13 cellular contexts compared by ENCODE assay signal in the genomic region with DNA sequence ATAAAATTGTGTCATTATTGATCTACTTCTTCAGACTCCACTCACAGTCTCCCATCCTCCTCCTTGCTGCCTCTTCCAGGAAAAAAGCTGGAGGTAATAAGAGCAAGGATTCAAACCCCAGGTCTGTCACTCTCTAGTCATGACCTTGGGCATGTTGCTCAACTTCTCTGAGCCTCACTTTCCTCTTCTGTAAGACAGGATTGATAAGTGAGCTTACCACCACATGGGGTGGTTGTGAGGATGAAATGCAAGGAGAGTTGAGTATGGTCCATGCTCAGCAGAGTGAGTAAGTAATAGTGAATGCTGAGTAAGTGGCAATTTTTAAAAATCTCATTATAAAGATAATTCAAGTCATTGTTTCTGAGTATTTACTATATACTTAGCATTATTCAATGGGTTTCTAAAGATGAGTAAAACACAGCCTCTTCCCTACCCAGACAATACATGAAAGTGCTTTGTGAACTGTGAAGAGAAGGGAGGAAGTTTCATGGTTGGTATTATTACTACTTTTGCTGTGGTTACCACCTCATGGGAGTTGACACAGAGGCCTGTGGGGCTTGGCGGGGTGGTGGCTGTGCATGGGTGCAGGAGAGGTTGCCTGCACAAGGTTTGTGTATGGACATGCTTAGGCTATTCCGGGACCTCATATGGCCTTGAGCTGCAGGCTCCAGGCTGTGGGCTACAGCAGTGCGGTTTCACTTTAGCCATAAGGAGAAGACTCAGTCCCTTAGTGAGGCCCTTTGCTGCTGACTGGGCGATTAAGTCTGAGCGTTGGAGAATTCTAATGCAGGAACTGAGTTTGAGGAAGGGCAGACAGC. TPM values are rescaled to one million over a fixed set of nuclear protein-coding genes. Genes with fewer than 3 reads are reported as not detected.
DNase-seq lines count a peak whose midpoint lies in the region; ATAC-seq and TF ChIP-seq lines count a peak whose summit lies in the region.
"Had no signal": no experiment of that assay in that cellular context is flagged by ENCODE, and none has a peak within 500 bp of the region (broad histone marks: within the 10 kb centered on the region; RNA-seq: fewer than 3 reads in every experiment).

No MANE protein-coding gene starts in this region.

- H3K9me3 ChIP-seq in mammary epithelial cell (replicated peaks; ENCODE audit: insufficient read depth, low read length) (no peaks in the 10 kb centered on the region), testis (no peaks in the 10 kb centered on the region), endodermal cell (ENCODE audit: control insufficient read depth, low read length) (no peaks in the 10 kb centered on the region)

- H2AFZ ChIP-seq in mammary epithelial cell (ENCODE audit: low read depth, low read length): no peak overlapping the region

- H3K27me3 ChIP-seq in mammary epithelial cell (ENCODE audit: insufficient read depth, low read length) (no peaks in the 10 kb centered on the region), testis (no peaks in the 10 kb centered on the region), endodermal cell (ENCODE audit: control insufficient read depth, insufficient read depth, low read length, poor library complexity, severe bottlenecking) (no peaks in the 10 kb centered on the region)

- intact Hi-C loops in mammary epithelial cell (cut with micrococcal nuclease): no loop called here
- intact Hi-C loops in MCF 10A (cut with micrococcal nuclease): no loop called here
- intact Hi-C loops in testis (cut with DNase I; ENCODE audit: low total_unique reads): no loop called here

- H3K4me2 ChIP-seq in mammary epithelial cell (ENCODE audit: insufficient read depth, low read depth, low read length): no peak overlapping the region

- H3K9ac ChIP-seq in mammary epithelial cell (ENCODE audit: insufficient read depth, low read length) (no peak overlapping the region), endodermal cell (ENCODE audit: extremely low read depth, low read length, poor library complexity, severe bottlenecking) (no peak overlapping the region)

- BruUV-seq in mammary epithelial cell (replicated peaks; lab: Mats Ljungman, UMichigan) (no TSS peak), MCF 10A (replicated peaks; lab: Mats Ljungman, UMichigan) (no TSS peak)

- CTCF ChIA-PET in mammary epithelial cell (lab: Charles Lee; ENCODE audit: low non-redundant PET) (no interaction called here), MCF 10A (lab: Yijun Ruan, JAX) (interaction anchor here (0.7 kb wide), 1 partner anchor 13 kb away, joined by 3 read pairs; no protein-coding TSS in a partner anchor)

- H3K36me3 Mint-ChIP-seq in MCF 10A (ENCODE audit: insufficient read depth, unreplicated experiment): no peaks in the 10 kb centered on the region
- H3K36me3 Mint-ChIP-seq in activated T-helper 17 cell treated with anti-CD3 and anti-CD28 coated beads, Interleukin-2, amount 50 U/mL, for 72 hours (ENCODE audit: low read depth): no peaks in the 10 kb centered on the region
- no peaks in the 10 kb centered on the region for H3K36me3 Mint-ChIP-seq in endodermal cell (ENCODE audit: low read depth)
- H3K36me3 Mint-ChIP-seq: activated naive CD4-positive, alpha-beta T cell treated with anti-CD3 and anti-CD28 coated beads, Interleukin-2, amount 50 U/mL, for 72 hours had no signal

- H3K36me3 ChIP-seq in mammary epithelial cell (ENCODE audit: insufficient read depth, low read length): no peaks in the 10 kb centered on the region
- H3K36me3 ChIP-seq in testis (ENCODE audit: low read depth, missing control alignments): no peaks in the 10 kb centered on the region
- no peaks in the 10 kb centered on the region for H3K36me3 ChIP-seq in endodermal cell (ENCODE audit: control insufficient read depth, insufficient read depth, low read length)

- H3K4me3 Mint-ChIP-seq in MCF 10A (ENCODE audit: unreplicated experiment) (no peak overlapping the region), endodermal cell (no peak overlapping the region)
- H3K4me3 Mint-ChIP-seq in activated T-helper 17 cell treated with anti-CD3 and anti-CD28 coated beads, Interleukin-2, amount 50 U/mL, for 72 hours: no peak overlapping the region
- H3K4me3 Mint-ChIP-seq: nephron had no signal

- POLR2A ChIA-PET in MCF 10A (lab: Yijun Ruan, JAX): no interaction called here

- no peak for TF ChIP-seq CTCF in mammary epithelial cell (conservative IDR thresholded peaks at IDR 0.05 in 1 of 2, IDR thresholded peaks at IDR 0.05 in 1 of 2; ENCODE audit: extremely low read depth in 1 of 2, insufficient read depth in 1 of 2, low read depth in 1 of 2, low read length in 2 of 2)
- TF ChIP-seq CTCF in MCF 10A (IDR thresholded peaks at IDR 0.05; ENCODE audit: unreplicated experiment): no peak
- TF ChIP-seq CTCF in testis (IDR thresholded peaks at IDR 0.05): no peak
- TF ChIP-seq CTCF in endodermal cell (conservative IDR thresholded peaks at IDR 0.05): no peak

- dilution Hi-C loops in mammary epithelial cell (cut with HindIII; ENCODE audit: low sequenced_read_pairs): no loop called here

- DNase-seq in mammary epithelial cell (peak; percentile 13), MCF 10A (ENCODE audit: unreplicated experiment) (no peak), testis (peak; percentile 21), endodermal cell (no peak), D341Med (ENCODE audit: low spot score) (no peak)
- DNase-seq: activated CD4-positive, CD25-positive, alpha-beta regulatory T cell; effector CD8-positive, alpha-beta T cell; NCI-H1048 had no signal

- TF ChIP-seq POLR2A in testis (IDR thresholded peaks at IDR 0.05): no peak

- H4K20me1 ChIP-seq in mammary epithelial cell (ENCODE audit: insufficient read depth, low read length): no peaks in the 10 kb centered on the region

- no peak overlapping the region for H3K27ac Mint-ChIP-seq in MCF 10A (ENCODE audit: low read depth, unreplicated experiment)
- H3K27ac Mint-ChIP-seq in activated T-helper 17 cell treated with anti-CD3 and anti-CD28 coated beads, Interleukin-2, amount 50 U/mL, for 72 hours: no peak overlapping the region
- no peak overlapping the region for H3K27ac Mint-ChIP-seq in endodermal cell
- H3K27ac Mint-ChIP-seq: activated naive CD4-positive, alpha-beta T cell treated with anti-CD3 and anti-CD28 coated beads, Interleukin-2, amount 50 U/mL, for 72 hours; nephron had no signal

- ATAC-seq in HG03342 (IDR thresholded peaks at IDR 0.05; ENCODE audit: unreplicated experiment) (peak; percentile 82), esophagus mucosa (no peak)
- peak; percentile 15 for ATAC-seq in activated T-helper 17 cell treated with anti-CD3 and anti-CD28 coated beads, Interleukin-2, amount 50 U/mL, for 72 hours (replicated peaks)

- H3K4me1 Mint-ChIP-seq in MCF 10A (ENCODE audit: insufficient read depth, unreplicated experiment): no peaks in the 10 kb centered on the region
- H3K4me1 Mint-ChIP-seq in activated T-helper 17 cell treated with anti-CD3 and anti-CD28 coated beads, Interleukin-2, amount 50 U/mL, for 72 hours: no peaks in the 10 kb centered on the region
- no peaks in the 10 kb centered on the region for H3K4me1 Mint-ChIP-seq in endodermal cell

- H3K9me3 Mint-ChIP-seq in MCF 10A (ENCODE audit: unreplicated experiment): no peaks in the 10 kb centered on the region
- no peaks in the 10 kb centered on the region for H3K9me3 Mint-ChIP-seq in activated T-helper 17 cell treated with anti-CD3 and anti-CD28 coated beads, Interleukin-2, amount 50 U/mL, for 72 hours
- no peaks in the 10 kb centered on the region for H3K9me3 Mint-ChIP-seq in endodermal cell
- H3K9me3 Mint-ChIP-seq: nephron had no signal

- peaks cover 13% of the 10 kb centered on the region for H3K27me3 Mint-ChIP-seq in MCF 10A (ENCODE audit: insufficient read depth, unreplicated experiment)
- peaks cover 22% of the 10 kb centered on the region for H3K27me3 Mint-ChIP-seq in activated T-helper 17 cell treated with anti-CD3 and anti-CD28 coated beads, Interleukin-2, amount 50 U/mL, for 72 hours
- H3K27me3 Mint-ChIP-seq in endodermal cell (ENCODE audit: insufficient read depth): peaks cover 36% of the 10 kb centered on the region

- H3K4me1 ChIP-seq in mammary epithelial cell (ENCODE audit: insufficient read depth, low read length) (no peaks in the 10 kb centered on the region), testis (peaks cover 7% of the 10 kb centered on the region), endodermal cell (ENCODE audit: control insufficient read depth, insufficient read depth, low read length) (no peaks in the 10 kb centered on the region)

- H3K4me3 ChIP-seq in mammary epithelial cell (replicated peaks in 1 of 3; ENCODE audit: insufficient read depth in 1 of 3, low read depth in 2 of 3, low read length in 3 of 3): no peak overlapping the region
- no peak overlapping the region for H3K4me3 ChIP-seq in testis
- H3K4me3 ChIP-seq in endodermal cell (ENCODE audit: low read length): no peak overlapping the region

- WGBS in mammary epithelial cell (ENCODE audit: low coverage, missing lambda C conversion rate): 90% methylated on average over 5 of the region's 5 CpGs
- WGBS in testis, 2 donors: 47 to 86% methylated on average over 5 of the region's 5 CpGs
- WGBS in endodermal cell (ENCODE audit: insufficient coverage in 1 of 2, insufficient read length in 1 of 2), 2 experiments: 85 to 98% methylated on average over 5 of the region's 5 CpGs

- no peaks in the 10 kb centered on the region for H3K79me2 ChIP-seq in mammary epithelial cell (ENCODE audit: insufficient read depth, low read length)

- in situ Hi-C loops in mammary epithelial cell (cut with MboI; ENCODE audit: low sequenced_read_pairs in 2 of 2): no loop called here

- H3K27ac ChIP-seq in mammary epithelial cell (ENCODE audit: insufficient read depth, low read depth, low read length) (no peak overlapping the region), testis (peak overlapping the region in 1 of 2 donors; percentile 45), endodermal cell (ENCODE audit: low read depth, low read length) (no peak overlapping the region)

RNA-seq across cellular contexts. Expression of a gene that starts 30.0 kb away (rescaled TPM):
- total RNA-seq in mammary epithelial cell (1 to 10 TPM; 2.5 to 7.8 TPM), MCF 10A (2022) (1.4 and 1.5 TPM in 2 replicates), testis (1 to 10 TPM; 3.9 to 6.9 TPM), esophagus mucosa (7.8 TPM), endodermal cell (under 1 TPM; 0.27 to 0.73 TPM)
- polyA plus RNA-seq in mammary epithelial cell (10.7 TPM), testis (ENCODE audit: insufficient read depth, low read depth, low replicate concordance) (2.0 TPM)
- 19.1 TPM for polyA minus RNA-seq in mammary epithelial cell
- total RNA-seq in activated T-helper 17 cell treated with anti-CD3 and anti-CD28 coated beads, Interleukin-2, amount 50 U/mL, for 72 hours: not detected
- 0.82 TPM for polyA plus RNA-seq in endodermal cell (2013, experiment 1 of 2)
- 0.70 TPM for polyA plus RNA-seq in endodermal cell (2013, experiment 2 of 2)
- total RNA-seq: activated naive CD4-positive, alpha-beta T cell treated with anti-CD3 and anti-CD28 coated beads, Interleukin-2, amount 50 U/mL, for 72 hours had no signal

Comparison
In these comparisons a context has a peak if more than half of its experiments do, and no peak if none do; other contexts are left out.
1. DNase-seq: peak in mammary epithelial cell (single experiment) and testis (single experiment); none in MCF 10A (single experiment), endodermal cell (single experiment) and D341Med (single experiment).